17 cellular contexts compared by ENCODE assay signal in genomic region chr6:90478278-90478677, GRCh38.
DNase-seq lines count a peak whose midpoint lies in the region; ATAC-seq and TF ChIP-seq lines count a peak whose summit lies in the region.
"Had no signal": no experiment of that assay in that cellular context is flagged by ENCODE, and none has a peak within 500 bp of the region (broad histone marks: within the 10 kb centered on the region; RNA-seq: fewer than 3 reads in every experiment).

No MANE protein-coding gene starts in this region.

- peak overlapping the region; percentile 15; the same call in 1 of the 2 replicates for H2AFZ ChIP-seq in KMS-11 (ENCODE audit: low read depth)

- peak overlapping the region; percentile 56 for H3K27ac ChIP-seq in KMS-11
- H3K27ac ChIP-seq: VCaP had no signal

- H3K4me3 ChIP-seq in KMS-11 (IDR thresholded peaks at IDR 0.05; ENCODE audit: insufficient read depth, low read depth, low read length): no peak overlapping the region
- H3K4me3 ChIP-seq: MG63, skin epidermis had no signal

- H4K20me1 ChIP-seq in KMS-11 (ENCODE audit: insufficient read depth): no peaks in the 10 kb centered on the region

- H3K9ac ChIP-seq in KMS-11: no peak overlapping the region

- H3K4me2 ChIP-seq in KMS-11: peak overlapping the region; percentile 24; the same call in 1 of the 2 replicates

- TF ChIP-seq CTCF in KMS-11 (conservative IDR thresholded peaks at IDR 0.05; ENCODE audit: low read depth, low read length) (no peak), omental fat pad (IDR thresholded peaks at IDR 0.05) (no peak)

- no peak for ATAC-seq in omental fat pad (ENCODE audit: low FRiP score)

- DNase-seq in activated CD8-positive, alpha-beta memory T cell treated with anti-CD3 and anti-CD28 coated beads for 24 hours: peak; percentile 61
- DNase-seq in activated CD8-positive, alpha-beta memory T cell treated with anti-CD3 and anti-CD28 coated beads, Interleukin-2, amount 50 U/mL, for 48 hours: no peak
- peak; percentile 27 to 41 for DNase-seq in activated CD4-positive, alpha-beta T cell treated with anti-CD3 and anti-CD28 coated beads, Interleukin-2, amount 50 U/mL, for 48 hours
- DNase-seq in iPS-NIHi11 (ENCODE audit: low spot score) (peak; percentile 65), omental fat pad (ENCODE audit: low spot score) (no peak), DMS53 (lab: John Stamatoyannopoulos, UW) (no peak)
- no peak for DNase-seq in stimulated activated CD4-positive, alpha-beta T cell treated with anti-CD3 and anti-CD28 coated beads, Interleukin-12 subunit alpha, Interleukin-12 subunit beta, amount 100 ng/mL, for 4 hours
- DNase-seq: activated T-cell treated with anti-CD3 and anti-CD28 coated beads, Interleukin-2, amount 50 U/mL, for 72 hours; AML-193; dermis blood vessel endothelial cell; left cardiac atrium; MG63; NCI-H2081 treated with DMSO at 0.1 percent for 48 hours; stimulated activated naive CD4-positive, alpha-beta T cell treated with Interleukin-2 at 50 U/mL for 16 hours had no signal

- H3K4me1 ChIP-seq in KMS-11 (ENCODE audit: low read depth, poor library complexity, severe bottlenecking): peaks cover 58% of the 10 kb centered on the region

- H3K36me3 ChIP-seq in KMS-11 (ENCODE audit: insufficient read depth): no peaks in the 10 kb centered on the region
- H3K36me3 ChIP-seq: MG63 had no signal

- H3K79me2 ChIP-seq in KMS-11 (ENCODE audit: insufficient read depth, low read depth): no peaks in the 10 kb centered on the region

- no peaks in the 10 kb centered on the region for H3K27me3 ChIP-seq in KMS-11 (ENCODE audit: insufficient read depth, low read depth)
- H3K27me3 ChIP-seq: MG63 had no signal

Comparison
In these comparisons a context has a peak if more than half of its experiments do, and no peak if none do; other contexts are left out.
1. DNase-seq: peak in activated CD8-positive, alpha-beta memory T cell treated with anti-CD3 and anti-CD28 coated beads for 24 hours (single experiment), activated CD4-positive, alpha-beta T cell treated with anti-CD3 and anti-CD28 coated beads, Interleukin-2, amount 50 U/mL, for 48 hours (2 of 2) and iPS-NIHi11 (single experiment); none in activated CD8-positive, alpha-beta memory T cell treated with anti-CD3 and anti-CD28 coated beads, Interleukin-2, amount 50 U/mL, for 48 hours (single experiment), omental fat pad (single experiment), DMS53 (single experiment) and stimulated activated CD4-positive, alpha-beta T cell treated with anti-CD3 and anti-CD28 coated beads, Interleukin-12 subunit alpha, Interleukin-12 subunit beta, amount 100 ng/mL, for 4 hours (single experiment).